24 cellular contexts compared by ENCODE assay signal in the genomic region with DNA sequence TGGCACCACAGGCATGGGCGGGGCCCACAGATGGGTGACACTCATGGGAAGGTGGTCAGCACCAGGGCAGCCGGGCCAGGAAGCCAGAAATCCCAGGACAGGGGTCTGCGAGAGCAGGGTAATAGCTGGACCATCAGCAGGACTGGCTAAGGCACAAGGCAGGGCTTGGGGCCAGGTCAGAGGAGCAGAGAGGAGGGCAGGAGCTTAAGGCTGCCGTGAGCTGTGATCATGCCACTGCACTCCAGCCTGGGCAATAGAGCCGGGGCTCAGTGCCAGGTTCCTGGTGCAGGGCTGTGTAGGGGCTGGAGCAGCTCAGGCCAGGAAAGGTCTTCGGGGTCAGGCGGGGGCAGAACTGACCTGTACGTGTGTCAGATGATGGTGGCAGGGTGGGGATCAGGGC.
"Had no signal": no experiment of that assay in that cellular context is flagged by ENCODE, and none has a peak within 500 bp of the region (broad histone marks: within the 10 kb centered on the region; RNA-seq: fewer than 3 reads in every experiment).

No MANE protein-coding gene starts in this region.

- H3K4me1 ChIP-seq: ascending aorta, body of pancreas had no signal

- H3K27ac Mint-ChIP-seq: activated CD8-positive, alpha-beta T cell treated with anti-CD3 and anti-CD28 coated beads for 36 hours; activated naive CD4-positive, alpha-beta T cell treated with anti-CD3 and anti-CD28 coated beads, Interleukin-2, amount 50 U/mL, for 24 hours; activated T-helper 1 cell treated with anti-CD3 and anti-CD28 coated beads, Interleukin-12 subunit alpha, Interleukin-12 subunit beta, Interleukin-2, Interleukin-4 antibody, amounts not matched to agents 30 ng/mL and 10 ng/mL and 1 ng/mL, durations not matched to agents 14 hours and 24 hours and 36 hours; T-cell had no signal

- H3K4me3 Mint-ChIP-seq: activated CD8-positive, alpha-beta T cell treated with anti-CD3 and anti-CD28 coated beads for 36 hours; activated naive CD4-positive, alpha-beta T cell treated with anti-CD3 and anti-CD28 coated beads, Interleukin-2, amount 50 U/mL, for 24 hours; activated T-helper 1 cell treated with anti-CD3 and anti-CD28 coated beads, Interleukin-12 subunit alpha, Interleukin-12 subunit beta, Interleukin-2, Interleukin-4 antibody, amounts not matched to agents 30 ng/mL and 10 ng/mL and 1 ng/mL, durations not matched to agents 14 hours and 24 hours and 36 hours; central memory CD8-positive, alpha-beta T cell; T-cell had no signal

- H3K27ac ChIP-seq: ascending aorta, body of pancreas, SK-N-MC had no signal

- H3K36me3 ChIP-seq: ascending aorta, MG63 had no signal

- ATAC-seq: activated CD4-positive, CD25-positive, alpha-beta regulatory T cell treated with anti-CD3 and anti-CD28 coated beads, Interleukin-2, amount 50 U/mL, for 24 hours; activated CD8-positive, alpha-beta T cell treated with anti-CD3 and anti-CD28 coated beads for 36 hours; body of pancreas; PC-3; T-cell had no signal

- H3K4me1 Mint-ChIP-seq: activated naive CD4-positive, alpha-beta T cell treated with anti-CD3 and anti-CD28 coated beads, Interleukin-2, amount 50 U/mL, for 24 hours; central memory CD8-positive, alpha-beta T cell; T-cell had no signal

- H3K4me3 ChIP-seq: ascending aorta, body of pancreas, MG63, SK-N-MC had no signal

- H3K36me3 Mint-ChIP-seq: activated naive CD4-positive, alpha-beta T cell treated with anti-CD3 and anti-CD28 coated beads, Interleukin-2, amount 50 U/mL, for 24 hours; T-cell had no signal

- H3K9me3 ChIP-seq: ascending aorta, body of pancreas, MG63 had no signal

- DNase-seq: activated CD4-positive, alpha-beta T cell treated with anti-CD3 and anti-CD28 coated beads for 4 hours; activated CD8-positive, alpha-beta memory T cell treated with anti-CD3 and anti-CD28 coated beads, Interleukin-2, amount 50 U/mL, for 48 hours; activated CD8-positive, alpha-beta T cell treated with anti-CD3 and anti-CD28 coated beads for 36 hours; activated effector memory CD4-positive, alpha-beta T cell treated with Interleukin-2 at 50 U/mL for 16 hours; activated naive CD4-positive, alpha-beta T cell; activated T-cell treated with anti-CD3 and anti-CD28 coated beads, Interleukin-2, amount 50 U/mL, for 1 hour; MG63; MV-4-11; NCI-H1417 treated with DMSO at 0.1 percent for 48 hours; NCI-H1694; NCI-H2029; NCI-H2107; NCI-H2171 treated with DMSO at 0.1 percent for 48 hours; NCI-H510A treated with DMSO at 0.1 percent for 48 hours; PC-3; T-cell; T-helper 2 cell had no signal

- H3K27me3 ChIP-seq: ascending aorta, body of pancreas, MG63 had no signal

- H3K9me3 Mint-ChIP-seq: activated CD8-positive, alpha-beta T cell treated with anti-CD3 and anti-CD28 coated beads for 36 hours; activated naive CD4-positive, alpha-beta T cell treated with anti-CD3 and anti-CD28 coated beads, Interleukin-2, amount 50 U/mL, for 24 hours; central memory CD8-positive, alpha-beta T cell had no signal
